ENCODE assay signal across 14 cellular contexts in the genomic region with DNA sequence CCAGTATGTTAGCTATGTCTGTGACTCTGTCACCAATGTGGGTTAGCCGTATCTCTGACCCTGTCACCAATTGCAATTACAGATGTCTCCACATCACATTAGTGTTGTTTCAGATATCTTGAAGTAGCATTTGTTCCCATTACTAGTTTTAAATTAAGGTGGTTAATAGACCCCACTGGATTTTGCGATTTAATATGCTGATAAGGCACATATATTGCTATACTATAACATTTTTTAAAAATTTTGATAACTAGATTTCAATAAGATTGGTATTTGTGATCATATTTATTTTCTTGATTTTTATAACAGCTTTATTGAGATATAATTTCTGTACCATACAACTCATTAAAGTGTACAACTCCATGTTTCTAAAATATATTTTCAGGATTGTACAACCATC.
"Had no signal": no experiment of that assay in that cellular context is flagged by ENCODE, and none has a peak within 500 bp of the region (broad histone marks: within the 10 kb centered on the region; RNA-seq: fewer than 3 reads in every experiment).

No MANE protein-coding gene starts in this region.

- H3K27me3 ChIP-seq: gastrocnemius medialis, ovary, transverse colon had no signal

- H3K9me3 Mint-ChIP-seq: activated naive CD8-positive, alpha-beta T cell treated with anti-CD3 and anti-CD28 coated beads for 36 hours; effector memory CD8-positive, alpha-beta T cell had no signal

- H3K4me3 Mint-ChIP-seq: activated naive CD8-positive, alpha-beta T cell treated with anti-CD3 and anti-CD28 coated beads for 36 hours; effector memory CD8-positive, alpha-beta T cell; WTC11 had no signal

- H3K4me1 ChIP-seq: gastrocnemius medialis had no signal

- DNase-seq: activated CD4-positive, alpha-beta T cell treated with anti-CD3 and anti-CD28 coated beads, Interleukin-2, amount 50 U/mL, for 1 hour; activated naive CD8-positive, alpha-beta T cell treated with anti-CD3 and anti-CD28 coated beads for 36 hours; activated T-cell treated with anti-CD3 and anti-CD28 coated beads for 4 hours; effector memory CD8-positive, alpha-beta T cell; gastrocnemius medialis; ovary; retina; stimulated activated CD4-positive, alpha-beta T cell treated with anti-CD3 and anti-CD28 coated beads, Interleukin-4, amount 100 ng/mL, for 4 hours; transverse colon had no signal

- H3K4me3 ChIP-seq: coronary artery, gastrocnemius medialis, left ventricle myocardium inferior, ovary, transverse colon had no signal

- H3K36me3 ChIP-seq: gastrocnemius medialis, left ventricle myocardium inferior, ovary, transverse colon had no signal

- H3K27me3 Mint-ChIP-seq: activated naive CD8-positive, alpha-beta T cell treated with anti-CD3 and anti-CD28 coated beads for 36 hours; effector memory CD8-positive, alpha-beta T cell had no signal

- H3K27ac ChIP-seq: coronary artery, epithelial cell of prostate, gastrocnemius medialis, left ventricle myocardium inferior, ovary, transverse colon had no signal

- ATAC-seq: effector memory CD8-positive, alpha-beta T cell; gastrocnemius medialis; SK-N-SH treated with all-trans-retinoic acid at 6 μM for 48 hours; WTC11 had no signal

- H3K9me3 ChIP-seq: gastrocnemius medialis, left ventricle myocardium inferior, ovary, transverse colon had no signal

- H3K27ac Mint-ChIP-seq: WTC11 had no signal
